ENCODE assay signal across 9 cellular contexts in the genomic region with DNA sequence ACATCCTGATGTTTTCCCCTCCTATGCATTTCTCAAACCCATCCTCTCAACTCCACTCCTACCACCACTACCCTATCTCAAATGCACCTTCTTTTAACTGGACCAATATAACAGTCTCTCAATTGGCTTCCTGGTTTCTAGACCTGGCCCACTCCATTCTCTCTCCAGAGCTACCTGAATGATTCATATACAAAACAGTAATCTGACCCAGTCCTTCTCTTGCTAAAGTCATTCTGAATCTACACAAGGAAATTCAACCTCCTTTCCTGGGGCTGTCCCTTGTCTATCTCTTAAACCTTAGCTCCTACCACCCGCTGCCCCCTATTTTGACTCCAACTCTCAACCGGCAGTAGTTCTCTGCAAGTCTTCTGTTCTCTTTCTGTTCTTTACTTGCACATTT.
DNase-seq lines count a peak whose midpoint lies in the region; ATAC-seq and TF ChIP-seq lines count a peak whose summit lies in the region.
"Had no signal": no experiment of that assay in that cellular context is flagged by ENCODE, and none has a peak within 500 bp of the region (broad histone marks: within the 10 kb centered on the region; RNA-seq: fewer than 3 reads in every experiment).

No MANE protein-coding gene starts in this region.

- H3K4me1 ChIP-seq in PC-3 (ENCODE audit: insufficient read depth, low read length) (peaks cover 47% of the 10 kb centered on the region), esophagus muscularis mucosa (peaks cover 24 to 61% (median 35%) of the 10 kb centered on the region in 4 donors), gastrocnemius medialis (peaks cover 32 to 46% of the 10 kb centered on the region in 2 donors)

- TF ChIP-seq EP300 in esophagus muscularis mucosa (IDR thresholded peaks at IDR 0.05), result no peak

- H3K9me3 Mint-ChIP-seq in type B pancreatic cell, result no peaks in the 10 kb centered on the region

- intact Hi-C loops in PC-3 (cut with micrococcal nuclease) (loop anchor here (1.0 to 10.0 kb wide), 9 partner anchors 77 to 555 kb away; no protein-coding TSS in a partner anchor), esophagus muscularis mucosa (cut with DNase I) (loop anchor here (2.0 to 10.0 kb wide), 6 partner anchors 111 to 691 kb away; a partner anchor contains a TSS), gastrocnemius medialis (cut with DNase I; ENCODE audit: low total_unique reads) (loop anchor here (1.0 to 5.0 kb wide), 4 partner anchors 478 to 779 kb away; a partner anchor contains a TSS)

- H3K36me3 ChIP-seq in PC-3 (ENCODE audit: low read depth, low read length) (no peaks in the 10 kb centered on the region), esophagus muscularis mucosa (no peaks in the 10 kb centered on the region), gastrocnemius medialis (no peaks in the 10 kb centered on the region)
- H3K36me3 ChIP-seq: spleen had no signal

- no peak for TF ChIP-seq CTCF in PC-3 (conservative IDR thresholded peaks at IDR 0.05; ENCODE audit: low read depth, low read length)
- TF ChIP-seq CTCF in esophagus muscularis mucosa (IDR thresholded peaks at IDR 0.05), result no peak
- TF ChIP-seq CTCF in gastrocnemius medialis (IDR thresholded peaks at IDR 0.05 in 4 of 5, conservative IDR thresholded peaks at IDR 0.05 in 1 of 5), result no peak
- no peak for TF ChIP-seq CTCF in type B pancreatic cell (conservative IDR thresholded peaks at IDR 0.05)

- peaks cover 14% of the 10 kb centered on the region for H3K4me1 Mint-ChIP-seq in type B pancreatic cell (ENCODE audit: unreplicated experiment)

- WGBS in esophagus muscularis mucosa, result 97% methylated on average over 2 of the region's 2 CpGs

- CTCF ChIA-PET in PC-3 (lab: Charles Lee), result interaction anchor here (0.6 to 1.3 kb wide), 4 partner anchors 11 to 520 kb away, joined by 3 to 4 read pairs (median 4); no protein-coding TSS in a partner anchor

- peaks cover 3% of the 10 kb centered on the region for H3K27me3 Mint-ChIP-seq in type B pancreatic cell

- POLR2A ChIA-PET in PC-3 (lab: Charles Lee; ENCODE audit: unreplicated experiment), result interaction anchor here (0.7 kb wide), 1 partner anchor 109 kb away, joined by 3 read pairs; no protein-coding TSS in a partner anchor

- no peaks in the 10 kb centered on the region for H3F3A ChIP-seq in PC-3 (ENCODE audit: low read length, unreplicated experiment)

- peak; percentile 64 for DNase-seq in PC-3
- no peak for DNase-seq in esophagus muscularis mucosa (ENCODE audit: extremely low spot score)
- DNase-seq in gastrocnemius medialis, result no peak
- DNase-seq in type B pancreatic cell (ENCODE audit: extremely low spot score, unreplicated experiment), result no peak
- DNase-seq in stimulated activated CD8-positive, alpha-beta memory T cell treated with anti-CD3 and anti-CD28 coated beads, Interleukin-4, amount 100 ng/mL, for 48 hours, result no peak
- no peak for DNase-seq in AG08395 (ENCODE audit: low spot score)
- DNase-seq: spleen had no signal

- H3K27ac Mint-ChIP-seq in type B pancreatic cell, result no peak overlapping the region

- no TSS peak for BruUV-seq in PC-3 (replicated peaks; lab: Mats Ljungman, UMichigan)

- H3K9me3 ChIP-seq in PC-3 (ENCODE audit: low read length) (no peaks in the 10 kb centered on the region), esophagus muscularis mucosa (no peaks in the 10 kb centered on the region), gastrocnemius medialis (no peaks in the 10 kb centered on the region)
- H3K9me3 ChIP-seq: spleen had no signal

- H3K36me3 Mint-ChIP-seq in type B pancreatic cell, result no peaks in the 10 kb centered on the region

- H3K9ac ChIP-seq in PC-3 (ENCODE audit: low read length), result peak overlapping the region; percentile 61

- H3K4me3 Mint-ChIP-seq in type B pancreatic cell, result no peak overlapping the region

- H4K20me1 ChIP-seq in PC-3 (ENCODE audit: low read length), result no peaks in the 10 kb centered on the region

- H3K27me3 ChIP-seq in PC-3 (ENCODE audit: low read length), result no peaks in the 10 kb centered on the region
- H3K27me3 ChIP-seq in esophagus muscularis mucosa, result no peaks in the 10 kb centered on the region
- H3K27me3 ChIP-seq in gastrocnemius medialis, result no peaks in the 10 kb centered on the region
- H3K27me3 ChIP-seq: spleen had no signal

- in situ Hi-C loops in gastrocnemius medialis (cut with MboI; ENCODE audit: low sequenced_read_pairs in 4 of 4), result loop anchor here (5.0 to 25.0 kb wide), 11 partner anchors 371 to 699 kb away; a partner anchor contains a TSS

- H3K4me3 ChIP-seq in PC-3 (ENCODE audit: low read length) (peak overlapping the region; percentile 40; the same call in 1 of the 2 replicates), esophagus muscularis mucosa (peak overlapping the region in 1 of 4 donors; percentile 19), gastrocnemius medialis (peak overlapping the region in 2 of 4 donors; percentile 8 to 13)
- H3K4me3 ChIP-seq: spleen had no signal

- peak overlapping the region; percentile 56 for H2AFZ ChIP-seq in PC-3 (ENCODE audit: low read length)

- peak; percentile 23 for ATAC-seq in GM21529 (IDR thresholded peaks at IDR 0.05; ENCODE audit: unreplicated experiment)
- ATAC-seq in PC-3, result peak; percentile 82
- ATAC-seq in gastrocnemius medialis, result peak in 1 of 2 donors; percentile 20
- ATAC-seq in GM19455 (IDR thresholded peaks at IDR 0.05; ENCODE audit: unreplicated experiment), result no peak

- H3K27ac ChIP-seq in PC-3 (ENCODE audit: low read length) (peak overlapping the region; percentile 82), esophagus muscularis mucosa (replicated peaks in 1 of 4) (peak overlapping the region in 3 of 4 donors; percentile 9 to 56 (median 22)), gastrocnemius medialis (peak overlapping the region; percentile 77 to 89 (median 85))
- H3K27ac ChIP-seq: spleen had no signal

- H3K9me2 ChIP-seq in PC-3 (replicated peaks; ENCODE audit: low read length), result no peaks in the 10 kb centered on the region

- peak overlapping the region; percentile 83 for H3K4me2 ChIP-seq in PC-3 (ENCODE audit: low read length)

- TF ChIP-seq POLR2A in esophagus muscularis mucosa (IDR thresholded peaks at IDR 0.05; ENCODE audit: low read depth) (no peak), gastrocnemius medialis (IDR thresholded peaks at IDR 0.05) (no peak)

- H3K79me2 ChIP-seq in PC-3 (ENCODE audit: low read length), result no peaks in the 10 kb centered on the region

Comparison
In these comparisons a context has a peak if more than half of its experiments do, and no peak if none do; other contexts are left out.
1. H3K27ac ChIP-seq: peak in every context shown above with its lines; median percentile 85 in gastrocnemius medialis; 82 in PC-3; 22 in esophagus muscularis mucosa.